1 cellular context compared by ENCODE assay signal in genomic region chr5:170113517-170113891, GRCh38.
TF ChIP-seq lines count a peak whose summit lies in the region.

No MANE protein-coding gene starts in this region.

TF ChIP-seq in GM23338, 12 proteins besides CTCF, POLR2A, EP300 and RAD21 (continued from another document):
- TF ChIP-seq ZNF462 (CRISPR knock-in tag; IDR thresholded peaks at IDR 0.05): no peak
- TF ChIP-seq CREB1 (CRISPR knock-in tag; IDR thresholded peaks at IDR 0.05; ENCODE audit: low read depth): no peak
- TF ChIP-seq ETS1 (IDR thresholded peaks at IDR 0.05): no peak
- no peak for TF ChIP-seq STAT1 (IDR thresholded peaks at IDR 0.05; ENCODE audit: unreplicated experiment)
- no peak for TF ChIP-seq EZH2phosphoT487 (IDR thresholded peaks at IDR 0.05; ENCODE audit: unreplicated experiment)
- TF ChIP-seq JUNB (IDR thresholded peaks at IDR 0.05; ENCODE audit: unreplicated experiment): no peak
